Comparison of ENCODE assay signal across 1 cellular context in the genomic region with DNA sequence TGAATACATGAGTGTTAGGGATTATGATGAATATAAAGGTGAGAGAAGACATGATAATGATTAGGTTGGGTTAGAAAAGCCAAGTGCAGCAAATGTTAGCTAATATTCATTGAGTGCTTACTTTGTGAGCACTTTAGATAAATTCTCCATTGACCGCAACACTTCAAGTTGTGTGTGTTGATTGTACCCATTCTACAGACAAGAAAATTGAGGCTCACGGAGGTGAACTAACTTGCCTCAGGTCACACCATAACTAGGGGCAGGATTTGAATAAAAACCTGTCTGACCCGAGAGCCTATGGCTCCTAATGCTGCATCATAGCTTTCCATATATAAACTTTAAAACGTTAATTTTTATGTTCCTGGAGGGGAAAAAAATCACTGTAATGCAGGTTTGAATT.
A peak's percentile ranks its signal among the peaks of the same experiment; 100 is the strongest.
TF ChIP-seq lines count a peak whose summit lies in the region.

No MANE protein-coding gene starts in this region.

TF ChIP-seq in H1, 55 proteins besides CTCF, POLR2A, EP300 and RAD21:
- peak; percentile 31; the same call in 1 of the 2 replicates for TF ChIP-seq KDM1A (IDR thresholded peaks at IDR 0.05; ENCODE audit: borderline replicate concordance, low read length)
- TF ChIP-seq POU5F1 (IDR thresholded peaks at IDR 0.05; ENCODE audit: low read depth, low read length): no peak
- no peak for TF ChIP-seq SIRT6 (IDR thresholded peaks at IDR 0.05; ENCODE audit: low read length)
- no peak for TF ChIP-seq TEAD4 (IDR thresholded peaks at IDR 0.05; ENCODE audit: low read depth, low read length)
- TF ChIP-seq CREB1 (IDR thresholded peaks at IDR 0.05): no peak
